In the genomic region with DNA sequence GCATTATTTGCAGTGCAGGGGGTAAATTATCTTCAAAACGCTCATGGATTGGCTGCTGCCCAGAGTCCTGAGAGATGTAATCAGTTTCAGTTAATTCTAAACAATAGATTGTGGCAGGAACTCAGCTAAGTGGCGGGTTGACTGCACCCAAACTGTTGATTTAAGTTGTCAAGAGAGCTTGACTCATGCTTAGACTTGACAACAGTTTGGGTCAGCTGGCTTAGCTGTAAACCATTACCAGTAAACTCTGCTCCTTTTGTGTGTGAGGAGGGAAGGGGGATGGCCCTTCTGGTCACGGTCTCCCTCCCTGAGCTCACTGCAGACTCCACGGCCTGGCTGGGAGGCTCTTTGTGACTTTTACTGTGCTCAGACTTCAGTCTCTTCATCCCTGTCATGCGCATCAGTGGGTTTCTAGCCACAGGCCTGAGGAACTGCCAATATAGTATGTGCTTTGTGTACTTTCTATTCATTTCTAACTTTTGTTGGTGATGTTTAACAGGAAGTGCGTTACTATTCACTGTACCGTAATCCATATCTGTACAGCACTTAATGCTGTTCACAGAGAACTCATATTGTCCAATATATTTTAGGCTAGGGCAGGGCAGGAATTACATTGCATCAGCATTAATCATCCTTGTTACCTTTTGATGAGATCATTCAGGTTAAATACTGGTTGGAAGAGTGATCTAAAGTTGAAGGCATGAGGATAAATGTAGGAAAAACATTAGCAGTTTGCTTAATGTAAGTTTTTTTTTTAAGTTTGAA, we compare ENCODE assay signal across 1 cellular context.
TF ChIP-seq lines count a peak whose summit lies in the region.

No MANE protein-coding gene starts in this region.

TF ChIP-seq in HepG2, 621 proteins besides CTCF, POLR2A, EP300 and RAD21 (continued from another document and continues in another):
- TF ChIP-seq, protein P1, sequence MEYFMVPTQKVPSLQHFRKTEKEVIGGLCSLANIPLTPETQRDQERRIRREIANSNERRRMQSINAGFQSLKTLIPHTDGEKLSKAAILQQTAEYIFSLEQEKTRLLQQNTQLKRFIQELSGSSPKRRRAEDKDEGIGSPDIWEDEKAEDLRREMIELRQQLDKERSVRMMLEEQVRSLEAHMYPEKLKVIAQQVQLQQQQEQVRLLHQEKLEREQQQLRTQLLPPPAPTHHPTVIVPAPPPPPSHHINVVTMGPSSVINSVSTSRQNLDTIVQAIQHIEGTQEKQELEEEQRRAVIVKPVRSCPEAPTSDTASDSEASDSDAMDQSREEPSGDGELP (IDR thresholded peaks at IDR 0.05; ENCODE audit: borderline replicate concordance, low read depth) = peak; percentile 94
- TF ChIP-seq ZMYM2 (CRISPR knock-in tag; IDR thresholded peaks at IDR 0.05) (peak; percentile 71; the same call in 1 of the 2 replicates), ZNF274 (CRISPR knock-in tag; IDR thresholded peaks at IDR 0.05) (peak; percentile 80), RARA (CRISPR knock-in tag; IDR thresholded peaks at IDR 0.05) (0 out of 2 replicates have a peak, but pooled peaks have one; percentile 16), TARDBP (CRISPR knock-in tag; IDR thresholded peaks at IDR 0.05) (peak; percentile 55; the same call in 1 of the 2 replicates), ETV6 (CRISPR knock-in tag; conservative IDR thresholded peaks at IDR 0.05) (no peak), ZNF12 (CRISPR knock-in tag; IDR thresholded peaks at IDR 0.05) (peak; percentile 45; the same call in 1 of the 2 replicates), MEIS1 (CRISPR knock-in tag; IDR thresholded peaks at IDR 0.05; ENCODE audit: borderline replicate concordance) (peak; percentile 74; the same call in 1 of the 2 replicates), CREB1 (IDR thresholded peaks at IDR 0.05) (no peak), CREB1 (CRISPR knock-in tag; IDR thresholded peaks at IDR 0.05) (peak; percentile 20; the same call in 1 of the 2 replicates), GATAD2A (CRISPR knock-in tag; IDR thresholded peaks at IDR 0.05) (peak; percentile 65), NR2C2 (CRISPR knock-in tag; IDR thresholded peaks at IDR 0.05; ENCODE audit: borderline replicate concordance) (peak; percentile 22; the same call in 1 of the 2 replicates), TCF7 (IDR thresholded peaks at IDR 0.05; ENCODE audit: low read depth) (peak; percentile 23; the same call in 1 of the 2 replicates), ZNF7 (CRISPR knock-in tag; IDR thresholded peaks at IDR 0.05) (peak; percentile 57; the same call in 1 of the 2 replicates), ZMYM3 (CRISPR knock-in tag; IDR thresholded peaks at IDR 0.05) (no peak), FOXA1 (IDR thresholded peaks at IDR 0.05) (no peak), FOXA1 (CRISPR knock-in tag; IDR thresholded peaks at IDR 0.05) (peak; percentile 26; the same call in 1 of the 2 replicates)
- TF ChIP-seq, protein P2, sequence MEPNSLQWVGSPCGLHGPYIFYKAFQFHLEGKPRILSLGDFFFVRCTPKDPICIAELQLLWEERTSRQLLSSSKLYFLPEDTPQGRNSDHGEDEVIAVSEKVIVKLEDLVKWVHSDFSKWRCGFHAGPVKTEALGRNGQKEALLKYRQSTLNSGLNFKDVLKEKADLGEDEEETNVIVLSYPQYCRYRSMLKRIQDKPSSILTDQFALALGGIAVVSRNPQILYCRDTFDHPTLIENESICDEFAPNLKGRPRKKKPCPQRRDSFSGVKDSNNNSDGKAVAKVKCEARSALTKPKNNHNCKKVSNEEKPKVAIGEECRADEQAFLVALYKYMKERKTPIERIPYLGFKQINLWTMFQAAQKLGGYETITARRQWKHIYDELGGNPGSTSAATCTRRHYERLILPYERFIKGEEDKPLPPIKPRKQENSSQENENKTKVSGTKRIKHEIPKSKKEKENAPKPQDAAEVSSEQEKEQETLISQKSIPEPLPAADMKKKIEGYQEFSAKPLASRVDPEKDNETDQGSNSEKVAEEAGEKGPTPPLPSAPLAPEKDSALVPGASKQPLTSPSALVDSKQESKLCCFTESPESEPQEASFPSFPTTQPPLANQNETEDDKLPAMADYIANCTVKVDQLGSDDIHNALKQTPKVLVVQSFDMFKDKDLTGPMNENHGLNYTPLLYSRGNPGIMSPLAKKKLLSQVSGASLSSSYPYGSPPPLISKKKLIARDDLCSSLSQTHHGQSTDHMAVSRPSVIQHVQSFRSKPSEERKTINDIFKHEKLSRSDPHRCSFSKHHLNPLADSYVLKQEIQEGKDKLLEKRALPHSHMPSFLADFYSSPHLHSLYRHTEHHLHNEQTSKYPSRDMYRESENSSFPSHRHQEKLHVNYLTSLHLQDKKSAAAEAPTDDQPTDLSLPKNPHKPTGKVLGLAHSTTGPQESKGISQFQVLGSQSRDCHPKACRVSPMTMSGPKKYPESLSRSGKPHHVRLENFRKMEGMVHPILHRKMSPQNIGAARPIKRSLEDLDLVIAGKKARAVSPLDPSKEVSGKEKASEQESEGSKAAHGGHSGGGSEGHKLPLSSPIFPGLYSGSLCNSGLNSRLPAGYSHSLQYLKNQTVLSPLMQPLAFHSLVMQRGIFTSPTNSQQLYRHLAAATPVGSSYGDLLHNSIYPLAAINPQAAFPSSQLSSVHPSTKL (CRISPR knock-in tag; IDR thresholded peaks at IDR 0.05) = peak; percentile 54
- TF ChIP-seq, protein P3, sequence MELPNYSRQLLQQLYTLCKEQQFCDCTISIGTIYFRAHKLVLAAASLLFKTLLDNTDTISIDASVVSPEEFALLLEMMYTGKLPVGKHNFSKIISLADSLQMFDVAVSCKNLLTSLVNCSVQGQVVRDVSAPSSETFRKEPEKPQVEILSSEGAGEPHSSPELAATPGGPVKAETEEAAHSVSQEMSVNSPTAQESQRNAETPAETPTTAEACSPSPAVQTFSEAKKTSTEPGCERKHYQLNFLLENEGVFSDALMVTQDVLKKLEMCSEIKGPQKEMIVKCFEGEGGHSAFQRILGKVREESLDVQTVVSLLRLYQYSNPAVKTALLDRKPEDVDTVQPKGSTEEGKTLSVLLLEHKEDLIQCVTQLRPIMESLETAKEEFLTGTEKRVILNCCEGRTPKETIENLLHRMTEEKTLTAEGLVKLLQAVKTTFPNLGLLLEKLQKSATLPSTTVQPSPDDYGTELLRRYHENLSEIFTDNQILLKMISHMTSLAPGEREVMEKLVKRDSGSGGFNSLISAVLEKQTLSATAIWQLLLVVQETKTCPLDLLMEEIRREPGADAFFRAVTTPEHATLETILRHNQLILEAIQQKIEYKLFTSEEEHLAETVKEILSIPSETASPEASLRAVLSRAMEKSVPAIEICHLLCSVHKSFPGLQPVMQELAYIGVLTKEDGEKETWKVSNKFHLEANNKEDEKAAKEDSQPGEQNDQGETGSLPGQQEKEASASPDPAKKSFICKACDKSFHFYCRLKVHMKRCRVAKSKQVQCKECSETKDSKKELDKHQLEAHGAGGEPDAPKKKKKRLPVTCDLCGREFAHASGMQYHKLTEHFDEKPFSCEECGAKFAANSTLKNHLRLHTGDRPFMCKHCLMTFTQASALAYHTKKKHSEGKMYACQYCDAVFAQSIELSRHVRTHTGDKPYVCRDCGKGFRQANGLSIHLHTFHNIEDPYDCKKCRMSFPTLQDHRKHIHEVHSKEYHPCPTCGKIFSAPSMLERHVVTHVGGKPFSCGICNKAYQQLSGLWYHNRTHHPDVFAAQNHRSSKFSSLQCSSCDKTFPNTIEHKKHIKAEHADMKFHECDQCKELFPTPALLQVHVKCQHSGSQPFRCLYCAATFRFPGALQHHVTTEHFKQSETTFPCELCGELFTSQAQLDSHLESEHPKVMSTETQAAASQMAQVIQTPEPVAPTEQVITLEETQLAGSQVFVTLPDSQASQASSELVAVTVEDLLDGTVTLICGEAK (IDR thresholded peaks at IDR 0.05) = no peak
- TF ChIP-seq, protein P3 (CRISPR knock-in tag; IDR thresholded peaks at IDR 0.05) = no peak
- TF ChIP-seq, protein P4, sequence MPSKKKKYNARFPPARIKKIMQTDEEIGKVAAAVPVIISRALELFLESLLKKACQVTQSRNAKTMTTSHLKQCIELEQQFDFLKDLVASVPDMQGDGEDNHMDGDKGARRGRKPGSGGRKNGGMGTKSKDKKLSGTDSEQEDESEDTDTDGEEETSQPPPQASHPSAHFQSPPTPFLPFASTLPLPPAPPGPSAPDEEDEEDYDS (CRISPR knock-in tag; IDR thresholded peaks at IDR 0.05) = peak; percentile 39; the same call in 1 of the 2 replicates
- TF ChIP-seq, protein P5, sequence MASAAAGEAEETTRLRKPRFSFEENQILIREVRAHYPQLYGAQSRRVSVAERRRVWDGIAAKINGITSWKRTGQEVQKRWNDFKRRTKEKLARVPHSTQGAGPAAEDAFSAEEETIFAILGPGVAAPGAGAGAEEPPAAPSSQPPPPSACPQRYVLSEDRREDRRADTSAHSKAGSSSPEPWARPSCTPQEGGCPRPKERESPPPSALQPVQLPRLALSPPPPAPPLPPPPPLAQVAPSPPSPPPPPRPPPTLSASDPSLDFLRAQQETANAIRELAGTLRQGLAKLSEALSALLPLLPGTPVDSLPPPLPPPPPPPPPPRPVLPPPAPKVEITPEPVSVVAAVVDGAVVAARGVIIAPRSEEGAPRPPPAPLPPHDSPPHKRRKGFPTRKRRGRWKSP (CRISPR knock-in tag; IDR thresholded peaks at IDR 0.05) = peak; percentile 38; the same call in 1 of the 2 replicates
- TF ChIP-seq, protein P6, sequence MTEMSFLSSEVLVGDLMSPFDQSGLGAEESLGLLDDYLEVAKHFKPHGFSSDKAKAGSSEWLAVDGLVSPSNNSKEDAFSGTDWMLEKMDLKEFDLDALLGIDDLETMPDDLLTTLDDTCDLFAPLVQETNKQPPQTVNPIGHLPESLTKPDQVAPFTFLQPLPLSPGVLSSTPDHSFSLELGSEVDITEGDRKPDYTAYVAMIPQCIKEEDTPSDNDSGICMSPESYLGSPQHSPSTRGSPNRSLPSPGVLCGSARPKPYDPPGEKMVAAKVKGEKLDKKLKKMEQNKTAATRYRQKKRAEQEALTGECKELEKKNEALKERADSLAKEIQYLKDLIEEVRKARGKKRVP (CRISPR knock-in tag; IDR thresholded peaks at IDR 0.05) = peak in 1 of 2 experiments; percentile 82; a peak in 2 of 4 replicates
- TF ChIP-seq, protein P7, sequence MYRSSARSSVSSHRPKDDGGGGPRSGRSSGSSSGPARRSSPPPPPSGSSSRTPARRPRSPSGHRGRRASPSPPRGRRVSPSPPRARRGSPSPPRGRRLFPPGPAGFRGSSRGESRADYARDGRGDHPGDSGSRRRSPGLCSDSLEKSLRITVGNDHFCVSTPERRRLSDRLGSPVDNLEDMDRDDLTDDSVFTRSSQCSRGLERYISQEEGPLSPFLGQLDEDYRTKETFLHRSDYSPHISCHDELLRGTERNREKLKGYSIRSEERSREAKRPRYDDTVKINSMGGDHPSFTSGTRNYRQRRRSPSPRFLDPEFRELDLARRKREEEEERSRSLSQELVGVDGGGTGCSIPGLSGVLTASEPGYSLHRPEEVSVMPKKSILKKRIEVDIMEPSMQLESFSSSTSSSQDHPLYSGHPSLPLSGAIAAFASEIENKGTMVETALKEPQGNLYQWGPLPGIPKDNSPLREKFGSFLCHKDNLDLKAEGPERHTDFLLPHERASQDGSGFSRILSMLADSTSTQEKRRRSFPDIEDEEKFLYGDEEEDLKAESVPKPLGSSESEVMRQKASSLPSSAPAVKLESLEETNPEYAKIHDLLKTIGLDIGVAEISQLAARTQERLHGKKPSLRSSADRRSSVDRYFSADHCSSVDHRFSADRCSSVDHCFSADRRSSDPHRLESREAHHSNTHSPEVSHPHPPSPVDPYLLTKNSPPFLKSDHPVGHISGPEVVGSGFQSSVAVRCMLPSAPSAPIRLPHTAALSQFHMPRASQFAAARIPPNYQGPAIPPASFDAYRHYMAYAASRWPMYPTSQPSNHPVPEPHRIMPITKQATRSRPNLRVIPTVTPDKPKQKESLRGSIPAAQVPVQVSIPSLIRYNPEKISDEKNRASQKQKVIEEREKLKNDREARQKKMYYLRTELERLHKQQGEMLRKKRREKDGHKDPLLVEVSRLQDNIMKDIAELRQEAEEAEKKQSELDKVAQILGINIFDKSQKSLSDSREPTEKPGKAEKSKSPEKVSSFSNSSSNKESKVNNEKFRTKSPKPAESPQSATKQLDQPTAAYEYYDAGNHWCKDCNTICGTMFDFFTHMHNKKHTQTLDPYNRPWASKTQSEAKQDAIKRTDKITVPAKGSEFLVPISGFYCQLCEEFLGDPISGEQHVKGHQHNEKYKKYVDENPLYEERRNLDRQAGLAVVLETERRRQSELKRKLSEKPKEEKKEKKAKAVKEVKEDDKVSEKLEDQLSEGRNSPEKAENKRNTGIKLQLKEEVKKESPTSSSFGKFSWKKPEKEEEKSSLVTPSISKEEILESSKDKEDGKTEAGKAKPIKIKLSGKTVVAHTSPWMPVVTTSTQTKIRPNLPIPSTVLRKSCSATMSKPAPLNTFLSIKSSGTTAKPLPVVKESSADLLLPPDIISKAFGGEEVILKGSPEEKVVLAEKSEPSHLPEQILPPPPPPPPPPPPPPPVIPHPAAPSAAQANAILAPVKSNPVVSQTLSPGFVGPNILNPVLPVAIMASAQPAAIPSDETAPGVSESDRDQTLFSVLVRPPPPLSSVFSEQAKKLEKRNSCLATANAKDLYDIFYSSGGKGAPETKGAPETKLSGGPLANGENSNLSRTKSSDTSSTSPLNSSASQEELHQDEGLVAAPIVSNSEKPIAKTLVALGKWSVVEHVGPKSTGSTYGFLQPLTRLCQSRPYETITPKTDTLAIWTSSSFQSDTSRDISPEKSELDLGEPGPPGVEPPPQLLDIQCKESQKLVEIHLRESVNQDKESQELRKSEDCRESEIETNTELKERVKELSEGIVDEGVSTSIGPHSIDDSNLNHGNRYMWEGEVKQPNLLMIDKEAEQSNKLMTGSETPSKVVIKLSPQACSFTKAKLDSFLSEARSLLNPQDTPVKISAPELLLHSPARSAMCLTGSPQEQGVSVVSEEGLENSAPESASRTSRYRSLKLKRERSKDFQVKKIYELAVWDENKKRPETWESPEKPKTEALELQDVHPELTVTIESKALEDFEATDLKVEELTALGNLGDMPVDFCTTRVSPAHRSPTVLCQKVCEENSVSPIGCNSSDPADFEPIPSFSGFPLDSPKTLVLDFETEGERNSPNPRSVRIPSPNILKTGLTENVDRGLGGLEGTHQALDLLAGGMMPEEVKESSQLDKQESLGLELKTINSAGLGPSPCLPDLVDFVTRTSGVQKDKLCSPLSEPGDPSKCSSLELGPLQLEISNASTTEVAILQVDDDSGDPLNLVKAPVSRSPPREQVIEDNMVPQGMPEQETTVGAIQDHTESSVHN (CRISPR knock-in tag; IDR thresholded peaks at IDR 0.05) = no peak
